Comparison of ENCODE assay signal across 8 cellular contexts in the genomic region with DNA sequence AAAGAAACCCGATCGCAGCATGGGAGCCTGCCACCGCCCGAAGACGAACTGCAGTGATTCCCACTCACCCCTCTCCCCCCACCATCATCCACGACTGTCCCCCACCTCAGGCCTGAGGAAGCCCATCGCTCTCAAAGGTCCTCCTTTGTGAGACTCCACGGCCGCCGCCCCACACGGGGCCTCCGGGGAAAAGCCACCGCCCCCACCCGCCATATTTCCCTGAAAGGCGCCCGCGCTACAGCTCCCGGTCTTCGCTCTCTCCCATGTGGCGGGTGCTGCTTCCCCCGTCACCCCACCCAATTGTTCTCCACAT. TPM values are rescaled to one million over a fixed set of nuclear protein-coding genes. Genes with fewer than 3 reads are reported as not detected.
A peak's percentile ranks its signal among the peaks of the same experiment; 100 is the strongest.
DNase-seq lines count a peak whose midpoint lies in the region; ATAC-seq and TF ChIP-seq lines count a peak whose summit lies in the region.

No MANE protein-coding gene starts in this region.

- CTCF ChIA-PET in MCF 10A (lab: Yijun Ruan, JAX), result interaction anchor here (0.8 to 2.0 kb wide), 2 partner anchors 9 to 15 kb away, joined by 3 to 7 read pairs; no protein-coding TSS in a partner anchor

- DNase-seq in activated gamma-delta T cell (lab: John Stamatoyannopoulos, UW) (peak; percentile 28), activated gamma-delta T cell treated with Interleukin-2 at 50 U/mL for 16 hours (no peak), MG63 (no peak), MCF 10A (ENCODE audit: unreplicated experiment) (no peak), left lobe of liver (ENCODE audit: low spot score) (no peak), DMS53 (lab: John Stamatoyannopoulos, UW) (no peak)
- DNase-seq in stimulated activated naive CD8-positive, alpha-beta T cell treated with anti-CD3 and anti-CD28 coated beads, Interleukin-15, Interleukin-2, amounts not matched to agents 100 U/mL and 50 U/mL, for 24 hours, result no peak

- H3K9me3 Mint-ChIP-seq in MCF 10A (ENCODE audit: unreplicated experiment), result no peaks in the 10 kb centered on the region

- intact Hi-C loops in MCF 10A (cut with micrococcal nuclease), result no loop called here

- peaks cover 11% of the 10 kb centered on the region for H3K4me1 Mint-ChIP-seq in MCF 10A (ENCODE audit: insufficient read depth, unreplicated experiment)

- POLR2A ChIA-PET in MCF 10A (lab: Yijun Ruan, JAX), result interaction anchor here (0.6 to 3.3 kb wide), 19 partner anchors 9 to 250 kb away, joined by 3 to 55 read pairs (median 5); a partner anchor contains a TSS

- BruUV-seq in MCF 10A (replicated peaks; lab: Mats Ljungman, UMichigan), result no TSS peak

- TF ChIP-seq CTCF in MCF 10A (IDR thresholded peaks at IDR 0.05; ENCODE audit: unreplicated experiment), result no peak

- no peaks in the 10 kb centered on the region for H3K9me3 ChIP-seq in MG63

- H3K4me3 ChIP-seq in MG63, result peak overlapping the region; percentile 94

- H3K36me3 Mint-ChIP-seq in MCF 10A (ENCODE audit: insufficient read depth, unreplicated experiment), result peaks cover 51% of the 10 kb centered on the region

- H3K4me3 Mint-ChIP-seq in MCF 10A (ENCODE audit: unreplicated experiment), result peak overlapping the region; percentile 92

- H3K36me3 ChIP-seq in MG63, result peaks cover 34% of the 10 kb centered on the region

- H3K27me3 Mint-ChIP-seq in MCF 10A (ENCODE audit: insufficient read depth, unreplicated experiment), result no peaks in the 10 kb centered on the region

- ATAC-seq in left lobe of liver, result peak; percentile 41
- ATAC-seq in stimulated activated naive CD8-positive, alpha-beta T cell treated with anti-CD3 and anti-CD28 coated beads, Interleukin-15, Interleukin-2, amounts not matched to agents 100 U/mL and 50 U/mL, for 24 hours, result peak; percentile 14
- ATAC-seq in GM18861 (IDR thresholded peaks at IDR 0.05; ENCODE audit: unreplicated experiment), result no peak

- no peaks in the 10 kb centered on the region for H3K27me3 ChIP-seq in MG63

- H3K27ac Mint-ChIP-seq in MCF 10A (ENCODE audit: low read depth, unreplicated experiment), result peak overlapping the region; percentile 100

RNA-seq across cellular contexts. Expression of a gene that starts 0.7 kb away (rescaled TPM):
- 108 and 118 TPM in 2 replicates for total RNA-seq in MG63 (2014; rRNA removed; shearing (Covaris generic); ENCODE audit: low replicate concordance)
- total RNA-seq in MCF 10A (2022) (813 and 886 TPM in 2 replicates), left lobe of liver (174 TPM)

RNA-seq across cellular contexts. Expression of a gene that starts 56.7 kb away (rescaled TPM):
- 35.1 and 36.0 TPM in 2 replicates for total RNA-seq in MG63 (2014; rRNA removed; shearing (Covaris generic); ENCODE audit: low replicate concordance)
- total RNA-seq in MCF 10A (2022), result 70.6 and 82.9 TPM in 2 replicates
- 33.7 TPM for total RNA-seq in left lobe of liver
